ENCODE assay signal across 1 cellular context in the genomic region with DNA sequence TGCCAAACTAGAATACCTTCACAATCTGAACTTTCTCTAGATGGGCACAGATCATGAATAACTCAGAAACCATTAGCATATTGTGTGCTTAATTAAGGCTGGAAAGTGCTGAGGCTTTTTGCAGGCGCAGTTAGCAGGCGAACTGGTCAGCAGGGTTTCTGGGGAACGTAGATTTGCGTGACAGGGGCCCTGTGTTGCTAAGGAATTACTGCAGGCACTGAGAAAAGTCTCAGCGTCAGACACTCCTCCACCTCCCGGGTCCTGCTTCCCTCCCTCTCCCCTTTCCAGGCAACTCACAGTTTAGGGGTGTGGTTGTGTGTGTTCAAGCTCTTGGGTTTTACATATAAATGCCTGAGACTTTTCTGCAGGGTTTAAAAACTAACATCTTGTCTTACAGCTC.
TF ChIP-seq lines count a peak whose summit lies in the region.

No MANE protein-coding gene starts in this region.

TF ChIP-seq in HEK293, 187 proteins besides CTCF, POLR2A, EP300 and RAD21 (continued from another document):
- TF ChIP-seq ZNF645 (tag by site-specific recombination; IDR thresholded peaks at IDR 0.05) (no peak), ZFP37 (tag by site-specific recombination; IDR thresholded peaks at IDR 0.05) (no peak), ZNF394 (tag by site-specific recombination; IDR thresholded peaks at IDR 0.05; ENCODE audit: borderline replicate concordance) (no peak), ZNF404 (tag by site-specific recombination; IDR thresholded peaks at IDR 0.05) (no peak), ZNF324 (tag by site-specific recombination; IDR thresholded peaks at IDR 0.05) (no peak)
- TF ChIP-seq, protein P1, sequence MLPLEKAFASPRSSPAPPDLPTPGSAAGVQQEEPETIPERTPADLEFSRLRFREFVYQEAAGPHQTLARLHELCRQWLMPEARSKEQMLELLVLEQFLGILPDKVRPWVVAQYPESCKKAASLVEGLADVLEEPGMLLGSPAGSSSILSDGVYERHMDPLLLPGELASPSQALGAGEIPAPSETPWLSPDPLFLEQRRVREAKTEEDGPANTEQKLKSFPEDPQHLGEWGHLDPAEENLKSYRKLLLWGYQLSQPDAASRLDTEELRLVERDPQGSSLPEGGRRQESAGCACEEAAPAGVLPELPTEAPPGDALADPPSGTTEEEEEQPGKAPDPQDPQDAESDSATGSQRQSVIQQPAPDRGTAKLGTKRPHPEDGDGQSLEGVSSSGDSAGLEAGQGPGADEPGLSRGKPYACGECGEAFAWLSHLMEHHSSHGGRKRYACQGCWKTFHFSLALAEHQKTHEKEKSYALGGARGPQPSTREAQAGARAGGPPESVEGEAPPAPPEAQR (tag by site-specific recombination; IDR thresholded peaks at IDR 0.05): no peak
